1 cellular context compared by ENCODE assay signal in genomic region chr22:39300198-39300830, GRCh38.
TF ChIP-seq lines count a peak whose summit lies in the region.

No MANE protein-coding gene starts in this region.

TF ChIP-seq in H1, 55 proteins besides CTCF, POLR2A, EP300 and RAD21:
- 0 out of 4 replicates have a peak, but pooled peaks of 1 of the 2 experiments have one; percentile 26 for TF ChIP-seq SIN3A (conservative IDR thresholded peaks at IDR 0.05 in 1 of 2, IDR thresholded peaks at IDR 0.05 in 1 of 2; ENCODE audit: low read depth in 1 of 2, low read length in 2 of 2)
- no peak for TF ChIP-seq SIRT6 (IDR thresholded peaks at IDR 0.05; ENCODE audit: low read length)
